Comparison of ENCODE assay signal across 8 cellular contexts in genomic region chrX:68828740-68829593, GRCh38. TPM values are rescaled to one million over a fixed set of nuclear protein-coding genes. Genes with fewer than 3 reads are reported as not detected.
DNase-seq lines count a peak whose midpoint lies in the region; ATAC-seq and TF ChIP-seq lines count a peak whose summit lies in the region.

EFNB1 (plus strand) TSS chrX:68829021; CDS start chrX:68829777, 756 bp downstream.

- intact Hi-C loops in adrenal gland (cut with DNase I), result loop anchor here (5.0 kb wide), 3 partner anchors 233 to 458 kb away; no protein-coding TSS in a partner anchor
- intact Hi-C loops in heart left ventricle (cut with DNase I), result loop anchor here (1.0 to 10.0 kb wide), 22 partner anchors 66 to 558 kb away; partner anchors contain the start of gene PJA1 (in 2 of the 10)
- intact Hi-C loops in posterior cingulate gyrus (cut with DNase I), result loop anchor here (5.0 to 10.0 kb wide), 2 partner anchors 558 to 786 kb away; partner anchors contain the start of gene EDA

- H3K4me1 ChIP-seq in adrenal gland (replicated peaks in 1 of 2) (no peaks in the 10 kb centered on the region), heart left ventricle (peaks cover 0 to 22% (median 5%) of the 10 kb centered on the region in 12 donors)

- no peaks in the 10 kb centered on the region for H3K36me3 Mint-ChIP-seq in type B pancreatic cell

- H3K9me3 Mint-ChIP-seq in type B pancreatic cell, result no peaks in the 10 kb centered on the region

- peak within 1 kb of the TSS; percentile 61 for H3K4me3 ChIP-seq in GM12864 (ENCODE audit: low read depth, low read length)
- peak within 1 kb of the TSS in 3 of 4 donors; percentile 3 to 62 (median 57) for H3K4me3 ChIP-seq in adrenal gland
- H3K4me3 ChIP-seq in heart left ventricle, result peak within 1 kb of the TSS; percentile 63 to 98 (median 81)

- WGBS in adrenal gland, 4 donors, result 0 to 64% (median 18%) methylated on average over 1 to 82 of the region's 82 CpGs
- 0 to 49% (median 20%) methylated on average over 60 to 82 of the region's 82 CpGs for WGBS in heart left ventricle, 4 donors

- TF ChIP-seq CTCF in GM12864 (IDR thresholded peaks at IDR 0.05; ENCODE audit: low read depth, low read length, missing control alignments), result no peak
- TF ChIP-seq CTCF in adrenal gland (IDR thresholded peaks at IDR 0.05), result no peak
- no peak for TF ChIP-seq CTCF in heart left ventricle (IDR thresholded peaks at IDR 0.05)
- TF ChIP-seq CTCF in type B pancreatic cell (conservative IDR thresholded peaks at IDR 0.05), result no peak

- H3K27me3 Mint-ChIP-seq in type B pancreatic cell, result no peaks in the 10 kb centered on the region

- peak within 1 kb of the TSS; percentile 89 for H3K27ac Mint-ChIP-seq in type B pancreatic cell

- H3K27ac ChIP-seq in adrenal gland (peak within 1 kb of the TSS in 4 of 5 donors; percentile 54 to 83 (median 66)), heart left ventricle (peak within 1 kb of the TSS; percentile 65 to 92 (median 85))

- peaks cover 7% of the 10 kb centered on the region for H3K27me3 ChIP-seq in adrenal gland
- peaks cover 0 to 25% (median 0%) of the 10 kb centered on the region in 9 donors for H3K27me3 ChIP-seq in heart left ventricle

- peak within 1 kb of the TSS; percentile 95 for H3K4me3 Mint-ChIP-seq in type B pancreatic cell

- H3K36me3 ChIP-seq in adrenal gland (replicated peaks in 1 of 2), result no peaks in the 10 kb centered on the region
- no peaks in the 10 kb centered on the region for H3K36me3 ChIP-seq in heart left ventricle

- H3K9me3 ChIP-seq in adrenal gland (replicated peaks in 1 of 3) (no peaks in the 10 kb centered on the region), heart left ventricle (no peaks in the 10 kb centered on the region)

- peaks cover 19% of the 10 kb centered on the region for H3K4me1 Mint-ChIP-seq in type B pancreatic cell (ENCODE audit: unreplicated experiment)

- DNase-seq in GM12864 (ENCODE audit: low read depth) (peak; percentile 66), NCI-H1417 (lab: John Stamatoyannopoulos, UW) (peak; percentile 79 to 95 (median 91)), T follicular helper cell (ENCODE audit: low read depth) (peak; percentile 77), adrenal gland (peak; percentile 89 to 96 (median 93)), heart left ventricle (peak; percentile 91 to 95 (median 93)), posterior cingulate gyrus (peak; percentile 81 to 98 (median 86)), type B pancreatic cell (ENCODE audit: extremely low spot score, unreplicated experiment) (peak; percentile 91)

- peak; percentile 97 for ATAC-seq in HG02642 (IDR thresholded peaks at IDR 0.05; ENCODE audit: poor library complexity, unreplicated experiment)
- peak; percentile 93 to 96 (median 94) for ATAC-seq in heart left ventricle

- TF ChIP-seq POLR2A in adrenal gland (IDR thresholded peaks at IDR 0.05), result peak; percentile 84 to 97
- TF ChIP-seq POLR2A in heart left ventricle (IDR thresholded peaks at IDR 0.05), result peak; percentile 72 to 99

RNA-seq across cellular contexts. Expression of gene EFNB1, which starts in this region (rescaled TPM):
- total RNA-seq in adrenal gland (10 to 100 TPM; 32.2 to 66.5 (median 45.8) TPM), heart left ventricle (10 to 100 TPM; 15.9 to 78.8 (median 23.1) TPM), type B pancreatic cell (ENCODE audit: low replicate concordance) (35.9 and 63.7 TPM in 2 replicates)
- polyA plus RNA-seq in adrenal gland (10 to 100 TPM; 14.0 to 42.5 (median 40.2) TPM), heart left ventricle (10 to 100 TPM; 25.4 to 33.2 TPM)

Comparison
In these comparisons a context has a peak if more than half of its experiments do, and no peak if none do; other contexts are left out.
1. Peak in every context shown above with its lines: DNase-seq, ATAC-seq, H3K4me3 ChIP-seq and H3K27ac ChIP-seq.